In the genomic region with DNA sequence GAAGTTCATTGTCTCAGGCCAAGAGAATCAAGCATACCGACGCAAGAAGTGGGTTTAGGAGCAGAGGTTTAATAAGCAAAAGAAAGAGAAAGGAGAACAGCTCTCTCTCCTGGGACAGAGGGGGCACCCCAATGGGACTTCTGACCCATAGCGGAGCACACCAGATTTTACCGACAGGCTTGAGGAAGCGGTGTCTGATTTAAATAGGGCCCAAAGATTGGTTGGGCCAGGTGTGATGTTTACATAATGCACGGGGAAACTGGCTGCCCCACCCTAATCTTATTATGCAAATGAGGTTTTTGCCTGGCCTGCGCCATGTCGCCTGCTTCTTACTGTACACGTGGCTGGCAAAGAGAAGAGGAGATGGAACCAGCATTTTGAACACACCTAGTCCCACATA, we compare ENCODE assay signal across 35 cellular contexts.
"Had no signal": no experiment of that assay in that cellular context is flagged by ENCODE, and none has a peak within 500 bp of the region (broad histone marks: within the 10 kb centered on the region; RNA-seq: fewer than 3 reads in every experiment).

No MANE protein-coding gene starts in this region.

- H3K4me3 ChIP-seq: ascending aorta, breast epithelium, cardiac muscle cell, colonic mucosa, esophagus muscularis mucosa, gastrocnemius medialis, heart left ventricle had no signal

- H3K9me3 Mint-ChIP-seq: activated CD4-positive, alpha-beta memory T cell treated with anti-CD3 and anti-CD28 coated beads for 36 hours; activated CD4-positive, alpha-beta T cell treated with anti-CD3 and anti-CD28 coated beads, Interleukin-2, amount 10 ng/mL, durations not matched to agents 24 days and 14 days; activated naive CD4-positive, alpha-beta T cell treated with anti-CD3 and anti-CD28 coated beads, Interleukin-2, amount 10 ng/mL, durations not matched to agents 7 days and 5 days; activated naive CD4-positive, alpha-beta T cell treated with anti-CD3 and anti-CD28 coated beads, Interleukin-2, amount 50 U/mL, for 72 hours; activated naive CD8-positive, alpha-beta T cell treated with anti-CD3 and anti-CD28 coated beads, Interleukin-2, amount 10 ng/mL, durations not matched to agents 7 days and 5 days; activated T-helper 1 cell treated with anti-CD3 and anti-CD28 coated beads, Interleukin-12 subunit alpha, Interleukin-12 subunit beta, Interleukin-2, Interleukin-4 antibody, amounts not matched to agents 30 ng/mL and 10 ng/mL and 1 ng/mL, durations not matched to agents 14 hours and 24 hours and 36 hours; activated T-helper 2 cell treated with anti-CD3 and anti-CD28 coated beads, Interferon-gamma antibody, Interleukin-2, Interleukin-4, amounts not matched to agents 10 μg/mL and 5 μg/mL and 100 μg/mL, durations not matched to agents 14 hours and 24 hours and 36 hours; T-helper 2 cell treated with Interferon-gamma antibody and Interleukin-4, amounts not matched to agents 5 μg/mL and 100 μg/mL, for 36 hours had no signal

- H3K4me1 Mint-ChIP-seq: activated CD4-positive, alpha-beta T cell treated with anti-CD3 and anti-CD28 coated beads for 36 hours; activated CD4-positive, alpha-beta T cell treated with anti-CD3 and anti-CD28 coated beads, Interleukin-2, amount 10 ng/mL, durations not matched to agents 24 days and 14 days; activated CD8-positive, alpha-beta memory T cell treated with anti-CD3 and anti-CD28 coated beads, Interleukin-2, amount 10 ng/mL, durations not matched to agents 7 days and 5 days; activated naive CD4-positive, alpha-beta T cell treated with anti-CD3 and anti-CD28 coated beads, Interleukin-2, amount 10 ng/mL, durations not matched to agents 7 days and 5 days; activated naive CD8-positive, alpha-beta T cell treated with anti-CD3 and anti-CD28 coated beads, Interleukin-2, amount 10 ng/mL, durations not matched to agents 7 days and 5 days; brain had no signal

- H3K36me3 ChIP-seq: ascending aorta, breast epithelium, cardiac muscle cell, colonic mucosa, esophagus muscularis mucosa, gastrocnemius medialis, heart left ventricle, WERI-Rb-1 had no signal

- H3K27ac Mint-ChIP-seq: activated CD4-positive, alpha-beta memory T cell treated with anti-CD3 and anti-CD28 coated beads for 36 hours; activated CD4-positive, alpha-beta T cell treated with anti-CD3 and anti-CD28 coated beads for 36 hours; activated CD4-positive, alpha-beta T cell treated with anti-CD3 and anti-CD28 coated beads, Interleukin-2, amount 10 ng/mL, durations not matched to agents 24 days and 14 days; activated CD8-positive, alpha-beta memory T cell treated with anti-CD3 and anti-CD28 coated beads, Interleukin-2, amount 10 ng/mL, durations not matched to agents 7 days and 5 days; activated CD8-positive, alpha-beta T cell treated with anti-CD3 and anti-CD28 coated beads, Interleukin-2, amount 10 ng/mL, durations not matched to agents 7 days and 5 days; activated naive CD4-positive, alpha-beta T cell treated with anti-CD3 and anti-CD28 coated beads, Interleukin-2, amount 10 ng/mL, durations not matched to agents 7 days and 5 days; activated naive CD4-positive, alpha-beta T cell treated with anti-CD3 and anti-CD28 coated beads, Interleukin-2, amount 50 U/mL, for 72 hours; activated naive CD8-positive, alpha-beta T cell treated with anti-CD3 and anti-CD28 coated beads, Interleukin-2, amount 10 ng/mL, durations not matched to agents 7 days and 5 days; activated T-helper 1 cell treated with anti-CD3 and anti-CD28 coated beads, Interleukin-12 subunit alpha, Interleukin-12 subunit beta, Interleukin-2, Interleukin-4 antibody, amounts not matched to agents 30 ng/mL and 10 ng/mL and 1 ng/mL, durations not matched to agents 14 hours and 24 hours and 36 hours; activated T-helper 2 cell treated with anti-CD3 and anti-CD28 coated beads, Interferon-gamma antibody, Interleukin-2, Interleukin-4, amounts not matched to agents 10 μg/mL and 5 μg/mL and 100 μg/mL, durations not matched to agents 14 hours and 24 hours and 36 hours; brain; T-helper 2 cell treated with Interferon-gamma antibody and Interleukin-4, amounts not matched to agents 5 μg/mL and 100 μg/mL, for 36 hours had no signal

- H3K4me1 ChIP-seq: ascending aorta, breast epithelium, colonic mucosa, esophagus muscularis mucosa, foreskin keratinocyte, gastrocnemius medialis had no signal

- H3K4me3 Mint-ChIP-seq: activated CD4-positive, alpha-beta memory T cell treated with anti-CD3 and anti-CD28 coated beads for 36 hours; activated CD4-positive, alpha-beta T cell treated with anti-CD3 and anti-CD28 coated beads for 36 hours; activated CD4-positive, alpha-beta T cell treated with anti-CD3 and anti-CD28 coated beads, Interleukin-2, amount 10 ng/mL, durations not matched to agents 24 days and 14 days; activated CD8-positive, alpha-beta memory T cell treated with anti-CD3 and anti-CD28 coated beads, Interleukin-2, amount 10 ng/mL, durations not matched to agents 7 days and 5 days; activated CD8-positive, alpha-beta T cell treated with anti-CD3 and anti-CD28 coated beads, Interleukin-2, amount 10 ng/mL, durations not matched to agents 7 days and 5 days; activated naive CD4-positive, alpha-beta T cell treated with anti-CD3 and anti-CD28 coated beads, Interleukin-2, amount 10 ng/mL, durations not matched to agents 7 days and 5 days; activated naive CD8-positive, alpha-beta T cell treated with anti-CD3 and anti-CD28 coated beads, Interleukin-2, amount 10 ng/mL, durations not matched to agents 7 days and 5 days; activated T-helper 1 cell treated with anti-CD3 and anti-CD28 coated beads, Interleukin-12 subunit alpha, Interleukin-12 subunit beta, Interleukin-2, Interleukin-4 antibody, amounts not matched to agents 30 ng/mL and 10 ng/mL and 1 ng/mL, durations not matched to agents 14 hours and 24 hours and 36 hours; brain; T-helper 2 cell treated with Interferon-gamma antibody and Interleukin-4, amounts not matched to agents 5 μg/mL and 100 μg/mL, for 36 hours had no signal

- H3K36me3 Mint-ChIP-seq: activated CD4-positive, alpha-beta memory T cell treated with anti-CD3 and anti-CD28 coated beads for 36 hours; activated CD8-positive, alpha-beta memory T cell treated with anti-CD3 and anti-CD28 coated beads, Interleukin-2, amount 10 ng/mL, durations not matched to agents 7 days and 5 days; activated naive CD4-positive, alpha-beta T cell treated with anti-CD3 and anti-CD28 coated beads, Interleukin-2, amount 10 ng/mL, durations not matched to agents 7 days and 5 days; activated naive CD4-positive, alpha-beta T cell treated with anti-CD3 and anti-CD28 coated beads, Interleukin-2, amount 50 U/mL, for 72 hours; activated naive CD8-positive, alpha-beta T cell treated with anti-CD3 and anti-CD28 coated beads, Interleukin-2, amount 10 ng/mL, durations not matched to agents 7 days and 5 days; brain had no signal

- ATAC-seq: activated CD4-positive, alpha-beta T cell treated with anti-CD3 and anti-CD28 coated beads for 36 hours; activated CD8-positive, alpha-beta memory T cell treated with anti-CD3 and anti-CD28 coated beads, Interleukin-2, amount 10 ng/mL, durations not matched to agents 7 days and 5 days; activated CD8-positive, alpha-beta T cell treated with anti-CD3 and anti-CD28 coated beads, Interleukin-2, amount 10 ng/mL, durations not matched to agents 7 days and 5 days; activated naive CD4-positive, alpha-beta T cell treated with anti-CD3 and anti-CD28 coated beads, Interleukin-2, amount 50 U/mL, for 72 hours; foreskin keratinocyte; gastrocnemius medialis; heart left ventricle had no signal

- H3K27me3 ChIP-seq: ascending aorta, breast epithelium, cardiac muscle cell, colonic mucosa, esophagus muscularis mucosa, gastrocnemius medialis, heart left ventricle had no signal

- H3K27ac ChIP-seq: ascending aorta, breast epithelium, cardiac muscle cell, colonic mucosa, esophagus muscularis mucosa, foreskin keratinocyte, gastrocnemius medialis, heart left ventricle, WERI-Rb-1 had no signal

- DNase-seq: activated CD4-positive, alpha-beta memory T cell treated with anti-CD3 and anti-CD28 coated beads for 36 hours; activated CD4-positive, alpha-beta T cell treated with anti-CD3 and anti-CD28 coated beads for 36 hours; activated CD4-positive, alpha-beta T cell treated with anti-CD3 and anti-CD28 coated beads, Interleukin-2, amount 10 ng/mL, durations not matched to agents 24 days and 14 days; activated CD4-positive, CD25-positive, alpha-beta regulatory T cell; activated CD4-positive, CD25-positive, alpha-beta regulatory T cell treated with anti-CD3 and anti-CD28 coated beads, Interleukin-2, amount 50 U/mL, for 72 hours; activated CD8-positive, alpha-beta memory T cell treated with anti-CD3 and anti-CD28 coated beads, Interleukin-2, amount 10 ng/mL, durations not matched to agents 7 days and 5 days; activated CD8-positive, alpha-beta memory T cell treated with anti-CD3 and anti-CD28 coated beads, Interleukin-2, amount 50 U/mL, for 4 hours; activated CD8-positive, alpha-beta T cell treated with anti-CD3 and anti-CD28 coated beads, Interleukin-2, amount 10 ng/mL, durations not matched to agents 7 days and 5 days; activated gamma-delta T cell; activated naive CD4-positive, alpha-beta T cell; activated naive CD4-positive, alpha-beta T cell treated with anti-CD3 and anti-CD28 coated beads, Interleukin-2, amount 10 ng/mL, durations not matched to agents 7 days and 5 days; activated naive CD8-positive, alpha-beta T cell treated with anti-CD3 and anti-CD28 coated beads, Interleukin-2, amount 10 ng/mL, durations not matched to agents 7 days and 5 days; activated T-cell treated with anti-CD3 and anti-CD28 coated beads, Interleukin-2, amount 50 U/mL, for 1 hour; activated T-cell treated with anti-CD3 and anti-CD28 coated beads, Interleukin-2, amount 50 U/mL, for 48 hours; central memory CD4-positive, alpha-beta T cell; cerebellar nuclear complex; colonic mucosa; effector memory CD4-positive, alpha-beta T cell; erythroblast; foreskin keratinocyte; gastrocnemius medialis; glutamatergic neuron; heart left ventricle; hypothalamus; T1000; WERI-Rb-1 had no signal

- H3K9me3 ChIP-seq: ascending aorta, breast epithelium, colonic mucosa, esophagus muscularis mucosa, gastrocnemius medialis had no signal
